Comparison of ENCODE assay signal across 8 cellular contexts in genomic region chr14:67166450-67166853, GRCh38. TPM values are rescaled to one million over a fixed set of nuclear protein-coding genes. Genes with fewer than 3 reads are reported as not detected.
DNase-seq lines count a peak whose midpoint lies in the region; ATAC-seq and TF ChIP-seq lines count a peak whose summit lies in the region.

No MANE protein-coding gene starts in this region.

- no peak overlapping the region for H3K9ac ChIP-seq in GM23248

- 87 to 92% methylated on average over 5 of the region's 5 CpGs for whole genome bisulfite sequencing in GM23248 (ENCODE audit: low coverage in 1 of 2, low lambda C conversion rate in 2 of 2, missing lambda C conversion rate in 2 of 2), 2 experiments
- 80% methylated on average over 5 of the region's 5 CpGs for WGBS in right lobe of liver (ENCODE audit: insufficient coverage, low coverage, low lambda C conversion rate, missing lambda C conversion rate)
- 89 to 90% methylated on average over 5 of the region's 5 CpGs for WGBS in upper lobe of left lung, 2 donors

- H3K9me2 ChIP-seq in GM23248 (ENCODE audit: insufficient read depth), result no peaks in the 10 kb centered on the region
- H3K9me2 ChIP-seq in OCI-LY7 (ENCODE audit: insufficient read depth, low read length), result no peaks in the 10 kb centered on the region

- peak; percentile 55 to 67 (median 62) for ATAC-seq in right lobe of liver
- ATAC-seq in upper lobe of left lung (ENCODE audit: low FRiP score in 2 of 2), result peak in 1 of 2 donors; percentile 54
- no peak for ATAC-seq in HG02588 (IDR thresholded peaks at IDR 0.05; ENCODE audit: unreplicated experiment)

- no peak overlapping the region for H3K27ac ChIP-seq in GM23248
- no peak overlapping the region for H3K27ac ChIP-seq in OCI-LY7 (ENCODE audit: low read depth, low read length, poor library complexity, severe bottlenecking)
- no peak overlapping the region for H3K27ac ChIP-seq in breast epithelium
- H3K27ac ChIP-seq in right lobe of liver, result no peak overlapping the region
- H3K27ac ChIP-seq in upper lobe of left lung, result no peak overlapping the region

- H3F3A ChIP-seq in GM23248 (ENCODE audit: insufficient read depth), result peaks cover 9% of the 10 kb centered on the region; the same call in 1 of the 2 replicates

- CTCF ChIA-PET in OCI-LY7 (lab: Charles Lee; ENCODE audit: unreplicated experiment), result no interaction called here

- no peaks in the 10 kb centered on the region for H4K20me1 ChIP-seq in GM23248 (ENCODE audit: insufficient read depth)
- H4K20me1 ChIP-seq in OCI-LY7 (ENCODE audit: insufficient read depth, low read length), result no peaks in the 10 kb centered on the region

- H3K9me3 ChIP-seq in BE2C, result no peaks in the 10 kb centered on the region
- no peaks in the 10 kb centered on the region for H3K9me3 ChIP-seq in GM23248 (ENCODE audit: low read depth)
- no peaks in the 10 kb centered on the region for H3K9me3 ChIP-seq in OCI-LY7 (ENCODE audit: low read length)
- H3K9me3 ChIP-seq in breast epithelium, result no peaks in the 10 kb centered on the region
- H3K9me3 ChIP-seq in right lobe of liver, result no peaks in the 10 kb centered on the region
- H3K9me3 ChIP-seq in upper lobe of left lung, result no peaks in the 10 kb centered on the region

- no peak for TF ChIP-seq POLR2A in breast epithelium (IDR thresholded peaks at IDR 0.05)
- TF ChIP-seq POLR2A in right lobe of liver (IDR thresholded peaks at IDR 0.05), result no peak
- TF ChIP-seq POLR2A in upper lobe of left lung (IDR thresholded peaks at IDR 0.05), result no peak

- peak; percentile 87 for TF ChIP-seq CTCF in BE2C (IDR thresholded peaks at IDR 0.05; ENCODE audit: low read depth, low read length)
- TF ChIP-seq CTCF in OCI-LY7 (conservative IDR thresholded peaks at IDR 0.05; ENCODE audit: low read length), result peak; percentile 94
- TF ChIP-seq CTCF in breast epithelium (IDR thresholded peaks at IDR 0.05), result peak; percentile 55 to 81 (median 76)
- TF ChIP-seq CTCF in right lobe of liver (IDR thresholded peaks at IDR 0.05), result peak; percentile 61 to 80 (median 72)
- peak; percentile 22 to 72 (median 54) for TF ChIP-seq CTCF in upper lobe of left lung (IDR thresholded peaks at IDR 0.05)

- H3K4me3 ChIP-seq in BE2C (ENCODE audit: low read depth, low read length), result no peak overlapping the region
- no peak overlapping the region for H3K4me3 ChIP-seq in GM23248
- H3K4me3 ChIP-seq in OCI-LY7 (ENCODE audit: low read depth, low read length, poor library complexity, severe bottlenecking), result no peak overlapping the region
- no peak overlapping the region for H3K4me3 ChIP-seq in breast epithelium
- H3K4me3 ChIP-seq in right lobe of liver, result no peak overlapping the region
- H3K4me3 ChIP-seq in upper lobe of left lung, result no peak overlapping the region

- intact Hi-C loops in OCI-LY7 (cut with micrococcal nuclease; ENCODE audit: unreplicated experiment) (loop anchor here (1.0 to 10.0 kb wide), 4 partner anchors 120 to 538 kb away; partner anchors contain the start of gene RDH12), breast epithelium (cut with DNase I; ENCODE audit: low total_unique reads) (loop anchor here (10.0 kb wide), 1 partner anchor 118 kb away; no protein-coding TSS in a partner anchor), right lobe of liver (cut with DNase I) (loop anchor here in 1 of 2 donors (10.0 kb wide), 1 partner anchor 118 kb away; no protein-coding TSS in a partner anchor)

- in situ Hi-C loops in GM23248 (cut with MboI), result loop anchor here (5.0 kb wide), 1 partner anchor 126 kb away; no protein-coding TSS in a partner anchor

- H3K36me3 ChIP-seq in BE2C (no peaks in the 10 kb centered on the region; the same call in 1 of the 2 replicates), GM23248 (ENCODE audit: low read depth) (no peaks in the 10 kb centered on the region), OCI-LY7 (ENCODE audit: insufficient read depth, low read length) (no peaks in the 10 kb centered on the region), breast epithelium (no peaks in the 10 kb centered on the region), right lobe of liver (peaks cover 0 to 9% (median 2%) of the 10 kb centered on the region in 4 donors), upper lobe of left lung (peaks cover 0 to 6% (median 0%) of the 10 kb centered on the region in 4 donors)

- DNase-seq in BE2C (peak; percentile 31), GM23248 (peak; percentile 69), OCI-LY7 (ENCODE audit: low spot score) (peak; percentile 49), breast epithelium (ENCODE audit: low spot score in 2 of 2) (no peak), right lobe of liver (no peak), upper lobe of left lung (peak in 1 of 2 donors; percentile 17), AG08396 (ENCODE audit: low spot score) (no peak)

- H3K27me3 ChIP-seq in BE2C (no peaks in the 10 kb centered on the region), GM23248 (replicated peaks; ENCODE audit: insufficient read depth) (no peaks in the 10 kb centered on the region), breast epithelium (no peaks in the 10 kb centered on the region), right lobe of liver (no peaks in the 10 kb centered on the region), upper lobe of left lung (no peaks in the 10 kb centered on the region)

- BruUV-seq in OCI-LY7 (replicated peaks; lab: Mats Ljungman, UMichigan), result no TSS peak

- POLR2A ChIA-PET in OCI-LY7 (lab: Charles Lee), result interaction anchor here (0.9 kb wide), 1 partner anchor 110 kb away, joined by 3 read pairs; no protein-coding TSS in a partner anchor

- H2AFZ ChIP-seq in GM23248 (no peak overlapping the region), OCI-LY7 (ENCODE audit: low read length) (no peak overlapping the region)

- H3K79me2 ChIP-seq in GM23248 (ENCODE audit: insufficient read depth), result no peaks in the 10 kb centered on the region
- H3K79me2 ChIP-seq in OCI-LY7 (ENCODE audit: insufficient read depth, low read depth, low read length), result no peaks in the 10 kb centered on the region

- no peak overlapping the region for H3K4me2 ChIP-seq in GM23248 (ENCODE audit: unreplicated experiment)
- no peak overlapping the region for H3K4me2 ChIP-seq in OCI-LY7 (ENCODE audit: low read length)

- H3K4me1 ChIP-seq in BE2C, result no peaks in the 10 kb centered on the region
- H3K4me1 ChIP-seq in GM23248 (ENCODE audit: insufficient read depth), result peaks cover 13% of the 10 kb centered on the region
- H3K4me1 ChIP-seq in OCI-LY7 (ENCODE audit: insufficient read depth, low read length, poor library complexity, severe bottlenecking), result no peaks in the 10 kb centered on the region
- no peaks in the 10 kb centered on the region for H3K4me1 ChIP-seq in breast epithelium
- no peaks in the 10 kb centered on the region for H3K4me1 ChIP-seq in right lobe of liver
- no peaks in the 10 kb centered on the region for H3K4me1 ChIP-seq in upper lobe of left lung

- no peak for TF ChIP-seq EP300 in upper lobe of left lung (IDR thresholded peaks at IDR 0.05)

RNA-seq across cellular contexts. Expression of gene GARIN2, which starts 22.8 kb away (rescaled TPM):
- polyA plus RNA-seq in BE2C (2012; ENCODE audit: insufficient read depth, insufficient read length, low read depth), result not detected
- total RNA-seq in GM23248 (2014; rRNA removed; shearing (Covaris generic)), result not detected in 2 replicates
- polyA plus RNA-seq in GM23248 (2016; fragmentation: Nextera tagmentation; extraction: Ambion mirVana), result not detected in 2 replicates
- total RNA-seq in OCI-LY7 (2014; rRNA removed; shearing (Covaris generic)), result not detected in 2 replicates
- total RNA-seq in OCI-LY7 (2022) (not detected in 2 replicates), breast epithelium (not detected), right lobe of liver (under 1 TPM in 2 of 6 experiments, not detected in 4; 0.12 to 0.24 TPM), upper lobe of left lung (under 1 TPM in 2 of 6 donors, not detected in 4; 0.34 to 0.49 TPM)

Comparison
In these comparisons a context has a peak if more than half of its experiments do, and no peak if none do; other contexts are left out.
1. DNase-seq: peak in BE2C (single experiment), GM23248 (single experiment) and OCI-LY7 (single experiment); none in breast epithelium (0 of 2), right lobe of liver (0 of 3) and AG08396 (single experiment).
2. Peak in every context shown above with its lines, with median percentiles within 50 percentile points of each other: CTCF ChIP-seq.